35 cellular contexts compared by ENCODE assay signal in genomic region chr10:111953949-111954348, GRCh38.
"Had no signal": no experiment of that assay in that cellular context is flagged by ENCODE, and none has a peak within 500 bp of the region (broad histone marks: within the 10 kb centered on the region; RNA-seq: fewer than 3 reads in every experiment).

No MANE protein-coding gene starts in this region.

- H3K27ac ChIP-seq: adrenal gland, ascending aorta, body of pancreas, brain microvascular endothelial cell, breast epithelium, cardiac muscle cell had no signal

- H3K36me3 ChIP-seq: adrenal gland, ascending aorta, brain microvascular endothelial cell, breast epithelium, cardiac muscle cell had no signal

- H3K9me3 ChIP-seq: adrenal gland, ascending aorta, body of pancreas had no signal

- H3K27ac Mint-ChIP-seq: activated naive CD4-positive, alpha-beta T cell treated with anti-CD3 and anti-CD28 coated beads for 36 hours; activated naive CD4-positive, alpha-beta T cell treated with anti-CD3 and anti-CD28 coated beads, Interleukin-2, amount 10 ng/mL, durations not matched to agents 7 days and 5 days; activated naive CD4-positive, alpha-beta T cell treated with anti-CD3 and anti-CD28 coated beads, Interleukin-2, amount 50 U/mL, for 24 hours; activated naive CD4-positive, alpha-beta T cell treated with anti-CD3 and anti-CD28 coated beads, Interleukin-2, amount 50 U/mL, for 72 hours; activated naive CD8-positive, alpha-beta T cell; activated naive CD8-positive, alpha-beta T cell treated with anti-CD3 and anti-CD28 coated beads, Interleukin-2, amount 10 ng/mL, durations not matched to agents 7 days and 5 days; activated naive CD8-positive, alpha-beta T cell treated with anti-CD3 and anti-CD28 coated beads, Interleukin-2, amount 50 U/mL, for 24 hours; activated T-cell treated with anti-CD3 and anti-CD28 coated beads, Interleukin-2, amount 50 U/mL, for 24 hours; activated T-cell treated with anti-CD3 and anti-CD28 coated beads, Interleukin-2, amount 50 U/mL, for 72 hours; activated T-helper 1 cell treated with anti-CD3 and anti-CD28 coated beads, Interleukin-12 subunit alpha, Interleukin-12 subunit beta, Interleukin-2, Interleukin-4 antibody, amounts not matched to agents 30 ng/mL and 10 ng/mL and 1 ng/mL, durations not matched to agents 14 hours and 24 hours and 36 hours; activated T-helper 17 cell treated with anti-CD3 and anti-CD28 coated beads, Interleukin-2, amount 50 U/mL, for 72 hours; activated T-helper 2 cell treated with anti-CD3 and anti-CD28 coated beads, Interferon-gamma antibody, Interleukin-2, Interleukin-4, amounts not matched to agents 10 μg/mL and 5 μg/mL and 100 μg/mL, durations not matched to agents 14 hours and 24 hours and 36 hours had no signal

- H3K27me3 Mint-ChIP-seq: activated naive CD4-positive, alpha-beta T cell treated with anti-CD3 and anti-CD28 coated beads, Interleukin-2, amount 10 ng/mL, durations not matched to agents 7 days and 5 days; activated naive CD8-positive, alpha-beta T cell; activated naive CD8-positive, alpha-beta T cell treated with anti-CD3 and anti-CD28 coated beads, Interleukin-2, amount 10 ng/mL, durations not matched to agents 7 days and 5 days; activated naive CD8-positive, alpha-beta T cell treated with anti-CD3 and anti-CD28 coated beads, Interleukin-2, amount 50 U/mL, for 24 hours; activated T-cell treated with anti-CD3 and anti-CD28 coated beads, Interleukin-2, amount 50 U/mL, for 24 hours; central memory CD8-positive, alpha-beta T cell had no signal

- H3K4me3 Mint-ChIP-seq: activated naive CD4-positive, alpha-beta T cell treated with anti-CD3 and anti-CD28 coated beads for 36 hours; activated naive CD4-positive, alpha-beta T cell treated with anti-CD3 and anti-CD28 coated beads, Interleukin-2, amount 10 ng/mL, durations not matched to agents 7 days and 5 days; activated naive CD4-positive, alpha-beta T cell treated with anti-CD3 and anti-CD28 coated beads, Interleukin-2, amount 50 U/mL, for 24 hours; activated naive CD8-positive, alpha-beta T cell; activated naive CD8-positive, alpha-beta T cell treated with anti-CD3 and anti-CD28 coated beads, Interleukin-2, amount 10 ng/mL, durations not matched to agents 7 days and 5 days; activated naive CD8-positive, alpha-beta T cell treated with anti-CD3 and anti-CD28 coated beads, Interleukin-2, amount 50 U/mL, for 24 hours; activated T-cell treated with anti-CD3 and anti-CD28 coated beads, Interleukin-2, amount 50 U/mL, for 24 hours; activated T-cell treated with anti-CD3 and anti-CD28 coated beads, Interleukin-2, amount 50 U/mL, for 4 hours; activated T-cell treated with anti-CD3 and anti-CD28 coated beads, Interleukin-2, amount 50 U/mL, for 72 hours; activated T-helper 1 cell treated with anti-CD3 and anti-CD28 coated beads, Interleukin-12 subunit alpha, Interleukin-12 subunit beta, Interleukin-2, Interleukin-4 antibody, amounts not matched to agents 30 ng/mL and 10 ng/mL and 1 ng/mL, durations not matched to agents 14 hours and 24 hours and 36 hours; activated T-helper 17 cell treated with anti-CD3 and anti-CD28 coated beads, Interleukin-2, amount 50 U/mL, for 72 hours; central memory CD8-positive, alpha-beta T cell had no signal

- H3K27me3 ChIP-seq: adrenal gland, ascending aorta, body of pancreas, brain microvascular endothelial cell, breast epithelium, cardiac muscle cell had no signal

- H3K4me3 ChIP-seq: adrenal gland, ascending aorta, body of pancreas, breast epithelium, cardiac muscle cell had no signal

- DNase-seq: activated effector memory CD4-positive, alpha-beta T cell treated with anti-CD3 and anti-CD28 coated beads, Interleukin-2, amount 50 U/mL, for 16 hours; activated effector memory CD4-positive, alpha-beta T cell treated with Interleukin-2 at 50 U/mL for 16 hours; activated gamma-delta T cell; activated gamma-delta T cell treated with Interleukin-2 at 50 U/mL for 16 hours; activated naive CD4-positive, alpha-beta T cell; activated naive CD4-positive, alpha-beta T cell treated with anti-CD3 and anti-CD28 coated beads for 36 hours; activated naive CD4-positive, alpha-beta T cell treated with anti-CD3 and anti-CD28 coated beads, Interleukin-2, amount 10 ng/mL, durations not matched to agents 7 days and 5 days; activated naive CD4-positive, alpha-beta T cell treated with anti-CD3 and anti-CD28 coated beads, Interleukin-2, amount 50 U/mL, for 16 hours; activated naive CD4-positive, alpha-beta T cell treated with Interleukin-2 at 50 U/mL for 16 hours; activated naive CD8-positive, alpha-beta T cell treated with anti-CD3 and anti-CD28 coated beads, Interleukin-2, amount 10 ng/mL, durations not matched to agents 7 days and 5 days; activated naive CD8-positive, alpha-beta T cell treated with anti-CD3 and anti-CD28 coated beads, Interleukin-2, amount 50 U/mL, for 24 hours; activated T-cell treated with anti-CD3 and anti-CD28 coated beads, Interleukin-2, amount 50 U/mL, for 1 hour; activated T-cell treated with anti-CD3 and anti-CD28 coated beads, Interleukin-2, amount 50 U/mL, for 24 hours; activated T-cell treated with anti-CD3 and anti-CD28 coated beads, Interleukin-2, amount 50 U/mL, for 4 hours; activated T-cell treated with anti-CD3 and anti-CD28 coated beads, Interleukin-2, amount 50 U/mL, for 48 hours; activated T-cell treated with anti-CD3 and anti-CD28 coated beads, Interleukin-2, amount 50 U/mL, for 72 hours; adrenal gland; amniotic stem cell; amygdala; aorta; body of pancreas; brain microvascular endothelial cell; caudate nucleus; central memory CD4-positive, alpha-beta T cell; cerebellar nuclear complex had no signal

- H3K4me1 ChIP-seq: adrenal gland, ascending aorta, body of pancreas, breast epithelium had no signal

- H3K4me1 Mint-ChIP-seq: activated naive CD4-positive, alpha-beta T cell treated with anti-CD3 and anti-CD28 coated beads, Interleukin-2, amount 10 ng/mL, durations not matched to agents 7 days and 5 days; activated naive CD4-positive, alpha-beta T cell treated with anti-CD3 and anti-CD28 coated beads, Interleukin-2, amount 50 U/mL, for 24 hours; activated naive CD8-positive, alpha-beta T cell treated with anti-CD3 and anti-CD28 coated beads, Interleukin-2, amount 10 ng/mL, durations not matched to agents 7 days and 5 days; activated naive CD8-positive, alpha-beta T cell treated with anti-CD3 and anti-CD28 coated beads, Interleukin-2, amount 50 U/mL, for 24 hours; activated T-helper 17 cell treated with anti-CD3 and anti-CD28 coated beads, Interleukin-2, amount 50 U/mL, for 72 hours; central memory CD8-positive, alpha-beta T cell had no signal

- H3K36me3 Mint-ChIP-seq: activated naive CD4-positive, alpha-beta T cell treated with anti-CD3 and anti-CD28 coated beads, Interleukin-2, amount 10 ng/mL, durations not matched to agents 7 days and 5 days; activated naive CD4-positive, alpha-beta T cell treated with anti-CD3 and anti-CD28 coated beads, Interleukin-2, amount 50 U/mL, for 24 hours; activated naive CD8-positive, alpha-beta T cell; activated naive CD8-positive, alpha-beta T cell treated with anti-CD3 and anti-CD28 coated beads, Interleukin-2, amount 10 ng/mL, durations not matched to agents 7 days and 5 days had no signal
